ENCODE assay signal across 28 cellular contexts in genomic region chr9:127124792-127125191, GRCh38. TPM values are rescaled to one million over a fixed set of nuclear protein-coding genes. Genes with fewer than 3 reads are reported as not detected.
A peak's percentile ranks its signal among the peaks of the same experiment; 100 is the strongest.
DNase-seq lines count a peak whose midpoint lies in the region; ATAC-seq, FAIRE-seq and TF ChIP-seq lines count a peak whose summit lies in the region.
"Had no signal": no experiment of that assay in that cellular context is flagged by ENCODE, and none has a peak within 500 bp of the region (broad histone marks: within the 10 kb centered on the region; RNA-seq: fewer than 3 reads in every experiment).

No MANE protein-coding gene starts in this region.

- peaks cover 5% of the 10 kb centered on the region for H3K27me3 Mint-ChIP-seq in nephron (ENCODE audit: low read depth)

- peaks cover 31% of the 10 kb centered on the region for H3K4me1 ChIP-seq in HepG2 (ENCODE audit: insufficient read depth, low read length)
- peaks cover 0 to 13% (median 0%) of the 10 kb centered on the region in 4 donors for H3K4me1 ChIP-seq in right lobe of liver
- peaks cover 70% of the 10 kb centered on the region for H3K4me1 ChIP-seq in vagina
- peaks cover 0 to 14% (median 0%) of the 10 kb centered on the region in 4 donors for H3K4me1 ChIP-seq in Peyer's patch

- no peak for DNase-seq in HepG2 (ENCODE audit: low spot score)
- no peak for DNase-seq in right lobe of liver
- no peak for DNase-seq in bronchial epithelial cell (ENCODE audit: low read depth)
- DNase-seq in vagina (ENCODE audit: extremely low spot score in 2 of 2): no peak
- DNase-seq in activated naive CD4-positive, alpha-beta T cell treated with anti-CD3 and anti-CD28 coated beads, Interleukin-2, amount 50 U/mL, for 16 hours: no peak
- no peak for DNase-seq in Peyer's patch
- DNase-seq in activated CD4-positive, alpha-beta T cell treated with anti-CD3 and anti-CD28 coated beads, Interleukin-2, amount 50 U/mL, for 4 hours: no peak
- DNase-seq: C1 segment of cervical spinal cord; CD4-positive, alpha-beta memory T cell; COR-L47; DMS53; GM23248; HFFc6; NCI-H1048; NCI-H1417; NCI-H1694; NCI-H2029 treated with DMSO at 0.1 percent for 48 hours; NCI-H2227 treated with DMSO at 0.1 percent for 48 hours; NCI-H526 treated with DMSO at 0.1 percent for 48 hours; SIG-M5; SK-N-SH had no signal

- no TSS peak for BruUV-seq in HepG2 (replicated peaks; lab: Mats Ljungman, UMichigan)

- no peaks in the 10 kb centered on the region for H3K9me3 Mint-ChIP-seq in nephron
- H3K9me3 Mint-ChIP-seq: CD4-positive, alpha-beta memory T cell; HFFc6 had no signal

- H4K20me1 ChIP-seq in HepG2 (ENCODE audit: insufficient read depth, low read length): no peaks in the 10 kb centered on the region

- H3K79me2 ChIP-seq in HepG2 (ENCODE audit: insufficient read depth, low read length): no peaks in the 10 kb centered on the region

- no peak for ATAC-seq in HepG2
- no peak for ATAC-seq in right lobe of liver
- ATAC-seq: Panc1 had no signal

- no peaks in the 10 kb centered on the region for H3K36me3 ChIP-seq in HepG2 (replicated peaks in 1 of 2; ENCODE audit: control insufficient read depth in 1 of 2, insufficient read depth in 2 of 2, low read length in 2 of 2)
- H3K36me3 ChIP-seq in right lobe of liver: no peaks in the 10 kb centered on the region
- no peaks in the 10 kb centered on the region for H3K36me3 ChIP-seq in bronchial epithelial cell (ENCODE audit: control insufficient read depth, insufficient read depth, low read length)
- H3K36me3 ChIP-seq in vagina: no peaks in the 10 kb centered on the region
- H3K36me3 ChIP-seq in Peyer's patch: no peaks in the 10 kb centered on the region
- H3K36me3 ChIP-seq: HAP-1 had no signal

- no peak overlapping the region for H2AFZ ChIP-seq in HepG2 (ENCODE audit: low read length)
- H2AFZ ChIP-seq: GM23248 had no signal

- H3K36me3 Mint-ChIP-seq in nephron (ENCODE audit: low read depth): no peaks in the 10 kb centered on the region
- H3K36me3 Mint-ChIP-seq: CD4-positive, alpha-beta memory T cell had no signal

- H3K4me2 ChIP-seq in HepG2 (ENCODE audit: low read depth, low read length): no peak overlapping the region
- H3K4me2 ChIP-seq: KMS-11, SK-N-SH had no signal

- TF ChIP-seq RAD21 in HepG2 (CRISPR knock-in tag; IDR thresholded peaks at IDR 0.05): no peak

- H3K4me1 Mint-ChIP-seq in nephron: peaks cover 42% of the 10 kb centered on the region
- H3K4me1 Mint-ChIP-seq: CD4-positive, alpha-beta memory T cell had no signal

- TF ChIP-seq POLR2A in HepG2 (IDR thresholded peaks at IDR 0.05; ENCODE audit: insufficient read depth in 1 of 2, low read depth in 2 of 2, low read length in 2 of 2): no peak
- no peak for TF ChIP-seq POLR2A in right lobe of liver (IDR thresholded peaks at IDR 0.05)
- no peak for TF ChIP-seq POLR2A in vagina (IDR thresholded peaks at IDR 0.05)
- TF ChIP-seq POLR2A in Peyer's patch (IDR thresholded peaks at IDR 0.05): no peak

- POLR2A ChIA-PET in HepG2 (lab: Yijun Ruan, JAX): no interaction called here

- H3K4me3 Mint-ChIP-seq in nephron: no peak overlapping the region
- H3K4me3 Mint-ChIP-seq: CD4-positive, alpha-beta memory T cell; HFFc6 had no signal

- H3K9ac ChIP-seq in HepG2 (ENCODE audit: insufficient read depth, low read depth, low read length): no peak overlapping the region
- H3K9ac ChIP-seq: GM23248, KMS-11, SK-N-SH had no signal

- TF ChIP-seq CTCF in HepG2 (CRISPR knock-in tag; IDR thresholded peaks at IDR 0.05) (no peak), right lobe of liver (IDR thresholded peaks at IDR 0.05) (no peak), bronchial epithelial cell (IDR thresholded peaks at IDR 0.05; ENCODE audit: insufficient read depth, low read length, severe bottlenecking) (no peak), nephron (IDR thresholded peaks at IDR 0.05; ENCODE audit: unreplicated experiment in 3 of 3) (no peak), vagina (IDR thresholded peaks at IDR 0.05) (no peak), Peyer's patch (IDR thresholded peaks at IDR 0.05) (no peak)

- 74% methylated on average over 2 of the region's 2 CpGs for WGBS in HepG2 (ENCODE audit: low lambda C conversion rate)
- 100% methylated on average over 2 of the region's 2 CpGs for WGBS in right lobe of liver (ENCODE audit: insufficient coverage, low coverage, low lambda C conversion rate, missing lambda C conversion rate)

- peak overlapping the region in 2 of 3 experiments; percentile 10 to 12 for H3K27ac Mint-ChIP-seq in nephron
- H3K27ac Mint-ChIP-seq: CD4-positive, alpha-beta memory T cell; HFFc6 had no signal

- intact Hi-C loops in HepG2 (cut with micrococcal nuclease; ENCODE audit: unreplicated experiment) (no loop called here), right lobe of liver (cut with DNase I) (no loop called here), vagina (cut with DNase I) (loop anchor here (10.0 kb wide), 1 partner anchor 90 kb away; no protein-coding TSS in a partner anchor)

- H3K4me3 ChIP-seq in HepG2 (replicated peaks in 1 of 3; ENCODE audit: insufficient read depth in 1 of 3, low read depth in 2 of 3, low read length in 3 of 3) (no peak overlapping the region), right lobe of liver (no peak overlapping the region), bronchial epithelial cell (ENCODE audit: low read depth, low read length) (no peak overlapping the region), vagina (no peak overlapping the region), Peyer's patch (no peak overlapping the region)
- H3K4me3 ChIP-seq: GM23248, HAP-1 had no signal

- H3K27ac ChIP-seq in HepG2 (ENCODE audit: extremely low read length, insufficient read depth, low read length) (no peak overlapping the region), right lobe of liver (no peak overlapping the region), vagina (peak overlapping the region; percentile 90), Peyer's patch (no peak overlapping the region)
- H3K27ac ChIP-seq: GM23248, KMS-11 had no signal

- TF ChIP-seq EP300 in HepG2 (IDR thresholded peaks at IDR 0.05; ENCODE audit: low read depth in 2 of 2, low read length in 2 of 2) (no peak), HepG2 (CRISPR knock-in tag; IDR thresholded peaks at IDR 0.05; ENCODE audit: borderline replicate concordance) (no peak)

- H3K27me3 ChIP-seq in HepG2 (ENCODE audit: control insufficient read depth in 1 of 2, insufficient read depth in 2 of 2, low read length in 2 of 2): no peaks in the 10 kb centered on the region; a peak in 1 of 5 replicates
- no peaks in the 10 kb centered on the region for H3K27me3 ChIP-seq in right lobe of liver
- peaks cover 23% of the 10 kb centered on the region for H3K27me3 ChIP-seq in bronchial epithelial cell (ENCODE audit: control insufficient read depth, insufficient read depth, low read length)
- no peaks in the 10 kb centered on the region for H3K27me3 ChIP-seq in vagina
- H3K27me3 ChIP-seq in Peyer's patch: no peaks in the 10 kb centered on the region

- H3K9me3 ChIP-seq in HepG2 (ENCODE audit: low read length): no peaks in the 10 kb centered on the region
- no peaks in the 10 kb centered on the region for H3K9me3 ChIP-seq in right lobe of liver
- no peaks in the 10 kb centered on the region for H3K9me3 ChIP-seq in vagina
- H3K9me3 ChIP-seq in Peyer's patch: no peaks in the 10 kb centered on the region
- H3K9me3 ChIP-seq: HAP-1, SK-N-SH had no signal

- CTCF ChIA-PET in HepG2 (lab: Yijun Ruan, JAX; ENCODE audit: low intra/inter-chr PET ratio, low total read pairs): no interaction called here

- in situ Hi-C loops in HepG2 (cut with HindIII; ENCODE audit: extremely low pct_ligation_motif_present, low pct_unique_long_range_greater_than_20kb): no loop called here

- FAIRE-seq in HepG2 (lab: Jason Lieb, UNC) (no peak), bronchial epithelial cell (lab: Jason Lieb, UNC) (peak; percentile 18)
- FAIRE-seq: GM18507, HTR-8/SVneo had no signal

TF ChIP-seq in HepG2, 621 proteins besides CTCF, POLR2A, EP300 and RAD21 (continues in another document):
- TF ChIP-seq ZNF629 (CRISPR knock-in tag; conservative IDR thresholded peaks at IDR 0.05): peak; percentile 54
- TF ChIP-seq HNRNPUL1 (IDR thresholded peaks at IDR 0.05; ENCODE audit: low read depth, low read length): no peak
- TF ChIP-seq ETV6 (CRISPR knock-in tag; conservative IDR thresholded peaks at IDR 0.05): no peak

RNA-seq across cellular contexts. Expression of gene ANGPTL2, which starts 2.4 kb away (rescaled TPM):
- 0.35 and 0.91 TPM in 2 replicates for total RNA-seq in HepG2 (2016; rRNA removed; fragmentation: Illumina TruSeq; extraction: Trizol)
- 0.09 TPM in 1 of 2 replicates, not detected in the other for total RNA-seq in HepG2 (2016; cell fraction: cytosol; rRNA removed; fragmentation: Illumina TruSeq; extraction: Trizol; ENCODE audit: low read depth)
- 0.49 and 1.4 TPM in 2 replicates for total RNA-seq in HepG2 (2016; cell fraction: insoluble cytoplasmic fraction; rRNA removed; fragmentation: Illumina TruSeq; extraction: Trizol)
- total RNA-seq in HepG2 (2016; cell fraction: membrane; rRNA removed; fragmentation: Illumina TruSeq; extraction: Trizol): 0.55 and 0.59 TPM in 2 replicates
- total RNA-seq in HepG2 (2016; cell fraction: nucleus; rRNA removed; fragmentation: Illumina TruSeq; extraction: Trizol): 1.2 and 2.2 TPM in 2 replicates
- 21.0 and 40.2 TPM in 2 replicates for polyA plus RNA-seq in HepG2 (2011; rRNA removed)
- polyA plus RNA-seq in HepG2 (2011; cell fraction: cytosol; rRNA removed): 14.1 and 24.9 TPM in 2 replicates
- 16.8 and 26.7 TPM in 2 replicates for polyA plus RNA-seq in HepG2 (2011; cell fraction: nucleus; rRNA removed)
- 27.5 and 38.6 TPM in 2 replicates for polyA plus RNA-seq in HepG2 (2012)
- 0.19 and 0.24 TPM in 2 replicates for polyA plus RNA-seq in HepG2 (2016; cell fraction: cytosol; fragmentation: Illumina TruSeq; extraction: Trizol; ENCODE audit: low read depth)
- 0.60 and 0.63 TPM in 2 replicates for polyA plus RNA-seq in HepG2 (2016; cell fraction: insoluble cytoplasmic fraction; fragmentation: Illumina TruSeq; extraction: Trizol; ENCODE audit: low read depth)
- polyA plus RNA-seq in HepG2 (2016; cell fraction: membrane; fragmentation: Illumina TruSeq; extraction: Trizol; ENCODE audit: low read depth): 0.50 and 0.89 TPM in 2 replicates
- polyA plus RNA-seq in HepG2 (2016; cell fraction: nucleus; fragmentation: Illumina TruSeq; extraction: Trizol; ENCODE audit: insufficient read depth, low read depth): 1.8 and 2.3 TPM in 2 replicates
- polyA minus RNA-seq in HepG2 (2011; rRNA and poly(A)+ RNA removed; ENCODE audit: low replicate concordance): 0.09 and 16.6 TPM in 2 replicates
- 7.1 and 18.4 TPM in 2 replicates for polyA minus RNA-seq in HepG2 (2011; cell fraction: cytosol; rRNA and poly(A)+ RNA removed)
- 7.3 and 9.9 TPM in 2 replicates for polyA minus RNA-seq in HepG2 (2011; cell fraction: nucleus; rRNA and poly(A)+ RNA removed)
- total RNA-seq in right lobe of liver: 1 to 10 TPM; 2.1 to 6.3 (median 3.0) TPM
- 0.13 and 0.79 TPM in 2 replicates for total RNA-seq in bronchial epithelial cell
- total RNA-seq in vagina: 65.8 TPM
- total RNA-seq in Peyer's patch: 10 to 100 TPM in 3 of 4 donors, 1 to 10 TPM in 1; 2.8 to 14.0 (median 11.3) TPM
- total RNA-seq: CD4-positive, alpha-beta memory T cell; OCI-LY7 had no signal
- polyA plus RNA-seq: CD4-positive, alpha-beta memory T cell had no signal
